Comparison of ENCODE assay signal across 26 cellular contexts in genomic region chr17:19426631-19427030, GRCh38. TPM values are rescaled to one million over a fixed set of nuclear protein-coding genes. Genes with fewer than 3 reads are reported as not detected.
DNase-seq lines count a peak whose midpoint lies in the region; ATAC-seq and TF ChIP-seq lines count a peak whose summit lies in the region.
"Had no signal": no experiment of that assay in that cellular context is flagged by ENCODE, and none has a peak within 500 bp of the region (broad histone marks: within the 10 kb centered on the region; RNA-seq: fewer than 3 reads in every experiment).

No MANE protein-coding gene starts in this region.

- no peaks in the 10 kb centered on the region for H3K9me2 ChIP-seq in GM23338 (ENCODE audit: insufficient read depth)

- peak overlapping the region; percentile 83 for H3K27ac ChIP-seq in GM23338 (ENCODE audit: low read depth)
- no peak overlapping the region for H3K27ac ChIP-seq in endodermal cell (ENCODE audit: low read depth, low read length)
- H3K27ac ChIP-seq: GM23248, HL-60, SK-N-MC had no signal

- H3K27me3 Mint-ChIP-seq in GM23338 (ENCODE audit: insufficient read depth, low read depth, poor library complexity) (peaks cover 4% of the 10 kb centered on the region), endodermal cell (ENCODE audit: insufficient read depth) (no peaks in the 10 kb centered on the region), nephron (ENCODE audit: low read depth) (peaks cover 12% of the 10 kb centered on the region)

- H3K4me3 Mint-ChIP-seq in GM23338 (no peak overlapping the region), endodermal cell (no peak overlapping the region), nephron (no peak overlapping the region)

- H3K4me2 ChIP-seq in GM23338 = peak overlapping the region; percentile 33

- H3F3A ChIP-seq in GM23338 (replicated peaks; ENCODE audit: low read depth) = no peaks in the 10 kb centered on the region

- H3K27ac Mint-ChIP-seq in GM23338 (peak overlapping the region; percentile 59; the same call in 1 of the 2 replicates), endodermal cell (peak overlapping the region; percentile 92), nephron (peak overlapping the region; percentile 84 to 97 (median 95))

- peaks cover 16% of the 10 kb centered on the region for H3K4me1 ChIP-seq in GM23338 (ENCODE audit: insufficient read depth)
- no peaks in the 10 kb centered on the region for H3K4me1 ChIP-seq in endodermal cell (ENCODE audit: control insufficient read depth, insufficient read depth, low read length)

- ATAC-seq in GM23338 = peak; percentile 92
- ATAC-seq in HG03520 (IDR thresholded peaks at IDR 0.05; ENCODE audit: unreplicated experiment) = no peak
- ATAC-seq: HCT116, K562 had no signal

- TF ChIP-seq CTCF in GM23338 (conservative IDR thresholded peaks at IDR 0.05; ENCODE audit: low read depth in 2 of 2) = no peak
- no peak for TF ChIP-seq CTCF in endodermal cell (conservative IDR thresholded peaks at IDR 0.05)
- no peak for TF ChIP-seq CTCF in nephron (IDR thresholded peaks at IDR 0.05; ENCODE audit: unreplicated experiment in 3 of 3)

- H2AFZ ChIP-seq in GM23338 = peak overlapping the region; percentile 20; the same call in 1 of the 2 replicates
- H2AFZ ChIP-seq: GM23248 had no signal

- H3K36me3 Mint-ChIP-seq in GM23338 (ENCODE audit: low read depth) (no peaks in the 10 kb centered on the region), endodermal cell (ENCODE audit: low read depth) (no peaks in the 10 kb centered on the region), nephron (ENCODE audit: low read depth) (no peaks in the 10 kb centered on the region)

- 58 to 78% methylated on average over 2 to 5 of the region's 5 CpGs for WGBS in endodermal cell (ENCODE audit: insufficient coverage in 1 of 2, insufficient read length in 1 of 2), 2 experiments

- H3K27me3 ChIP-seq in GM23338 (ENCODE audit: insufficient read depth) = no peaks in the 10 kb centered on the region
- no peaks in the 10 kb centered on the region for H3K27me3 ChIP-seq in endodermal cell (ENCODE audit: control insufficient read depth, insufficient read depth, low read length, poor library complexity, severe bottlenecking)
- H3K27me3 ChIP-seq: Peyer's patch had no signal

- H3K4me3 ChIP-seq in GM23338 = no peak overlapping the region
- H3K4me3 ChIP-seq in endodermal cell (ENCODE audit: low read length) = no peak overlapping the region
- H3K4me3 ChIP-seq: GM23248, K562, Peyer's patch, SK-N-MC had no signal

- H3K36me3 ChIP-seq in GM23338 (ENCODE audit: insufficient read depth) = no peaks in the 10 kb centered on the region
- H3K36me3 ChIP-seq in endodermal cell (ENCODE audit: control insufficient read depth, insufficient read depth, low read length) = no peaks in the 10 kb centered on the region
- H3K36me3 ChIP-seq: Peyer's patch had no signal

- H3K4me1 Mint-ChIP-seq in GM23338 (peaks cover 15% of the 10 kb centered on the region), endodermal cell (peaks cover 29% of the 10 kb centered on the region), nephron (peaks cover 27% of the 10 kb centered on the region)

- no peaks in the 10 kb centered on the region for H4K20me1 ChIP-seq in GM23338 (replicated peaks; ENCODE audit: insufficient read depth)

- H3K9me3 Mint-ChIP-seq in GM23338 (no peaks in the 10 kb centered on the region; the same call in 2 of the 3 replicates), endodermal cell (peaks cover 2% of the 10 kb centered on the region), nephron (no peaks in the 10 kb centered on the region)

- no peaks in the 10 kb centered on the region for H3K79me2 ChIP-seq in GM23338 (replicated peaks; ENCODE audit: insufficient read depth)

- H3K9ac ChIP-seq in endodermal cell (ENCODE audit: extremely low read depth, low read length, poor library complexity, severe bottlenecking) = no peak overlapping the region
- H3K9ac ChIP-seq: GM23248 had no signal

- peak; percentile 62 for DNase-seq in GM23338 (ENCODE audit: low spot score)
- DNase-seq in NCI-H82 (lab: John Stamatoyannopoulos, UW) = peak; percentile 60
- peak; percentile 88 for DNase-seq in endodermal cell
- DNase-seq in pons (ENCODE audit: low spot score) = no peak
- no peak for DNase-seq in SW480 (ENCODE audit: low spot score)
- DNase-seq: Calu3, DMS153, GM23248, Kasumi-1, NCI-H1092 treated with DMSO at 0.1 percent for 48 hours, NCI-H1436, NCI-H187, NCI-H446, NCI-H524 treated with DMSO at 0.1 percent for 48 hours, NCI-H774, Peyer's patch, SHP77 treated with DMSO at 0.1 percent for 48 hours had no signal

- H3K9me3 ChIP-seq in endodermal cell (ENCODE audit: control insufficient read depth, low read length) = no peaks in the 10 kb centered on the region
- H3K9me3 ChIP-seq: Peyer's patch had no signal

TF ChIP-seq in GM23338, 12 proteins besides CTCF, POLR2A, EP300 and RAD21 (continues in another document):
- TF ChIP-seq, protein P1, sequence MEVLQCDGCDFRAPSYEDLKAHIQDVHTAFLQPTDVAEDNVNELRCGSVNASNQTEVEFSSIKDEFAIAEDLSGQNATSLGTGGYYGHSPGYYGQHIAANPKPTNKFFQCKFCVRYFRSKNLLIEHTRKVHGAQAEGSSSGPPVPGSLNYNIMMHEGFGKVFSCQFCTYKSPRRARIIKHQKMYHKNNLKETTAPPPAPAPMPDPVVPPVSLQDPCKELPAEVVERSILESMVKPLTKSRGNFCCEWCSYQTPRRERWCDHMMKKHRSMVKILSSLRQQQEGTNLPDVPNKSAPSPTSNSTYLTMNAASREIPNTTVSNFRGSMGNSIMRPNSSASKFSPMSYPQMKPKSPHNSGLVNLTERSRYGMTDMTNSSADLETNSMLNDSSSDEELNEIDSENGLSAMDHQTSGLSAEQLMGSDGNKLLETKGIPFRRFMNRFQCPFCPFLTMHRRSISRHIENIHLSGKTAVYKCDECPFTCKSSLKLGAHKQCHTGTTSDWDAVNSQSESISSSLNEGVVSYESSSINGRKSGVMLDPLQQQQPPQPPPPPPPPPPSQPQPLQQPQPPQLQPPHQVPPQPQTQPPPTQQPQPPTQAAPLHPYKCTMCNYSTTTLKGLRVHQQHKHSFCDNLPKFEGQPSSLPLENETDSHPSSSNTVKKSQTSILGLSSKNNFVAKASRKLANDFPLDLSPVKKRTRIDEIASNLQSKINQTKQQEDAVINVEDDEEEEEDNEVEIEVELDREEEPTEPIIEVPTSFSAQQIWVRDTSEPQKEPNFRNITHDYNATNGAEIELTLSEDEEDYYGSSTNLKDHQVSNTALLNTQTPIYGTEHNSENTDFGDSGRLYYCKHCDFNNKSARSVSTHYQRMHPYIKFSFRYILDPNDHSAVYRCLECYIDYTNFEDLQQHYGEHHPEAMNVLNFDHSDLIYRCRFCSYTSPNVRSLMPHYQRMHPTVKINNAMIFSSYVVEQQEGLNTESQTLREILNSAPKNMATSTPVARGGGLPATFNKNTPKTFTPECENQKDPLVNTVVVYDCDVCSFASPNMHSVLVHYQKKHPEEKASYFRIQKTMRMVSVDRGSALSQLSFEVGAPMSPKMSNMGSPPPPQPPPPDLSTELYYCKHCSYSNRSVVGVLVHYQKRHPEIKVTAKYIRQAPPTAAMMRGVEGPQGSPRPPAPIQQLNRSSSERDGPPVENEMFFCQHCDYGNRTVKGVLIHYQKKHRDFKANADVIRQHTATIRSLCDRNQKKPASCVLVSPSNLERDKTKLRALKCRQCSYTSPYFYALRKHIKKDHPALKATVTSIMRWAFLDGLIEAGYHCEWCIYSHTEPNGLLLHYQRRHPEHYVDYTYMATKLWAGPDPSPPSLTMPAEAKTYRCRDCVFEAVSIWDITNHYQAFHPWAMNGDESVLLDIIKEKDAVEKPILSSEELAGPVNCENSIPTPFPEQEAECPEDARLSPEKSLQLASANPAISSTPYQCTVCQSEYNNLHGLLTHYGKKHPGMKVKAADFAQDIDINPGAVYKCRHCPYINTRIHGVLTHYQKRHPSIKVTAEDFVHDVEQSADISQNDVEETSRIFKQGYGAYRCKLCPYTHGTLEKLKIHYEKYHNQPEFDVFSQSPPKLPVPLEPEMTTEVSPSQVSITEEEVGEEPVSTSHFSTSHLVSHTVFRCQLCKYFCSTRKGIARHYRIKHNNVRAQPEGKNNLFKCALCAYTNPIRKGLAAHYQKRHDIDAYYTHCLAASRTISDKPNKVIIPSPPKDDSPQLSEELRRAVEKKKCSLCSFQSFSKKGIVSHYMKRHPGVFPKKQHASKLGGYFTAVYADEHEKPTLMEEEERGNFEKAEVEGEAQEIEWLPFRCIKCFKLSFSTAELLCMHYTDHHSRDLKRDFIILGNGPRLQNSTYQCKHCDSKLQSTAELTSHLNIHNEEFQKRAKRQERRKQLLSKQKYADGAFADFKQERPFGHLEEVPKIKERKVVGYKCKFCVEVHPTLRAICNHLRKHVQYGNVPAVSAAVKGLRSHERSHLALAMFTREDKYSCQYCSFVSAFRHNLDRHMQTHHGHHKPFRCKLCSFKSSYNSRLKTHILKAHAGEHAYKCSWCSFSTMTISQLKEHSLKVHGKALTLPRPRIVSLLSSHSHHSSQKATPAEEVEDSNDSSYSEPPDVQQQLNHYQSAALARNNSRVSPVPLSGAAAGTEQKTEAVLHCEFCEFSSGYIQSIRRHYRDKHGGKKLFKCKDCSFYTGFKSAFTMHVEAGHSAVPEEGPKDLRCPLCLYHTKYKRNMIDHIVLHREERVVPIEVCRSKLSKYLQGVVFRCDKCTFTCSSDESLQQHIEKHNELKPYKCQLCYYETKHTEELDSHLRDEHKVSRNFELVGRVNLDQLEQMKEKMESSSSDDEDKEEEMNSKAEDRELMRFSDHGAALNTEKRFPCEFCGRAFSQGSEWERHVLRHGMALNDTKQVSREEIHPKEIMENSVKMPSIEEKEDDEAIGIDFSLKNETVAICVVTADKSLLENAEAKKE (CRISPR knock-in tag; IDR thresholded peaks at IDR 0.05) = no peak
- TF ChIP-seq JUNB (IDR thresholded peaks at IDR 0.05; ENCODE audit: unreplicated experiment) (no peak), NANOG (IDR thresholded peaks at IDR 0.05; ENCODE audit: borderline replicate concordance) (no peak; the same call in 1 of the 2 replicates), CREB1 (CRISPR knock-in tag; IDR thresholded peaks at IDR 0.05; ENCODE audit: low read depth) (no peak)

RNA-seq across cellular contexts. Expression of gene RNF112, which starts 15.6 kb away (rescaled TPM):
- total RNA-seq in GM23338 (2014; rRNA removed; shearing (Covaris generic)) = 1.5 and 4.1 TPM in 2 replicates
- polyA plus RNA-seq in GM23338 (2016; fragmentation: Nextera tagmentation; extraction: Ambion mirVana) = 0.38 and 0.42 TPM in 2 replicates
- total RNA-seq in endodermal cell = 1 to 10 TPM; 1.1 to 1.9 TPM
- 1.4 TPM for polyA plus RNA-seq in endodermal cell (2013, experiment 1 of 2)
- 1.1 TPM for polyA plus RNA-seq in endodermal cell (2013, experiment 2 of 2)
- total RNA-seq: A172, G401 had no signal
- polyA plus RNA-seq: K562 had no signal

RNA-seq across cellular contexts. Expression of gene MFAP4, which starts 39.6 kb away (rescaled TPM):
- 2.6 and 7.7 TPM in 2 replicates for total RNA-seq in GM23338 (2014; rRNA removed; shearing (Covaris generic))
- polyA plus RNA-seq in GM23338 (2016; fragmentation: Nextera tagmentation; extraction: Ambion mirVana) = 9.4 and 9.7 TPM in 2 replicates
- total RNA-seq in endodermal cell = 10 to 100 TPM; 11.1 to 36.8 TPM
- 20.4 TPM for polyA plus RNA-seq in endodermal cell (2013, experiment 1 of 2)
- polyA plus RNA-seq in endodermal cell (2013, experiment 2 of 2) = 18.1 TPM
- total RNA-seq: A172, Calu3, G401, M059J had no signal

RNA-seq across cellular contexts. Expression of gene MAPK7, which starts 48.3 kb away (rescaled TPM):
- 40.8 and 53.1 TPM in 2 replicates for total RNA-seq in GM23338 (2014; rRNA removed; shearing (Covaris generic))
- polyA plus RNA-seq in GM23338 (2016; fragmentation: Nextera tagmentation; extraction: Ambion mirVana) = 15.5 and 15.6 TPM in 2 replicates
- 10 to 100 TPM; 33.3 to 53.4 TPM for total RNA-seq in endodermal cell
- 29.3 TPM for polyA plus RNA-seq in endodermal cell (2013, experiment 1 of 2)
- polyA plus RNA-seq in endodermal cell (2013, experiment 2 of 2) = 25.5 TPM

Comparison
In these comparisons a context has a peak if more than half of its experiments do, and no peak if none do; other contexts are left out.
1. DNase-seq: peak in GM23338 (single experiment), NCI-H82 (single experiment) and endodermal cell (single experiment); none in pons (single experiment) and SW480 (single experiment).
2. Peak in every context shown above with its lines, with median percentiles within 50 percentile points of each other: H3K27ac Mint-ChIP-seq.